ENCODE assay signal across 8 cellular contexts in genomic region chr19:45177817-45178261, GRCh38. TPM values are rescaled to one million over a fixed set of nuclear protein-coding genes. Genes with fewer than 3 reads are reported as not detected.
DNase-seq lines count a peak whose midpoint lies in the region; ATAC-seq and TF ChIP-seq lines count a peak whose summit lies in the region.

Gene TRAPPC6A (minus strand): TSS chr19:45178237. CDS start chr19:45178218, 19 bp downstream.

- no peaks in the 10 kb centered on the region for H3K27me3 Mint-ChIP-seq in MCF 10A (ENCODE audit: insufficient read depth, unreplicated experiment)

- CTCF ChIA-PET in MCF 10A (lab: Yijun Ruan, JAX), result interaction anchor here (0.6 to 1.7 kb wide), 8 partner anchors 13 to 348 kb away, joined by 3 to 6 read pairs (median 4); partner anchors contain the start of gene PPP1R37

- intact Hi-C loops in MCF 10A (cut with micrococcal nuclease), result loop anchor here (5.0 kb wide), 1 partner anchor 86 kb away; the partner anchor contains the start of gene PPP1R37

- BruUV-seq in MCF 10A (replicated peaks; lab: Mats Ljungman, UMichigan), result TSS peak; percentile 93

- no peaks in the 10 kb centered on the region for H3K9me3 Mint-ChIP-seq in MCF 10A (ENCODE audit: unreplicated experiment)

- H3K27ac Mint-ChIP-seq in MCF 10A (ENCODE audit: low read depth, unreplicated experiment), result peak within 1 kb of the TSS; percentile 96

- no peak for TF ChIP-seq CTCF in MCF 10A (IDR thresholded peaks at IDR 0.05; ENCODE audit: unreplicated experiment)

- peak within 1 kb of the TSS; percentile 87 for H3K4me3 Mint-ChIP-seq in MCF 10A (ENCODE audit: unreplicated experiment)

- H3K27me3 ChIP-seq in layer of hippocampus (ENCODE audit: control insufficient read depth, insufficient read depth, low read length), result no peaks in the 10 kb centered on the region

- H3K4me1 Mint-ChIP-seq in MCF 10A (ENCODE audit: insufficient read depth, unreplicated experiment), result peaks cover 25% of the 10 kb centered on the region

- peak; percentile 2 for ATAC-seq in GM21737 (IDR thresholded peaks at IDR 0.05; ENCODE audit: unreplicated experiment)
- no peak for ATAC-seq in GM21360 (IDR thresholded peaks at IDR 0.05; ENCODE audit: unreplicated experiment)

- DNase-seq in DMS53 (lab: John Stamatoyannopoulos, UW) (peak; percentile 81), NCI-H226 (peak; percentile 59), MCF 10A (ENCODE audit: unreplicated experiment) (peak; percentile 54), substantia nigra (lab: John Stamatoyannopoulos, UW) (no peak), iPS-NIHi7 (ENCODE audit: extremely low spot score) (no peak)

- POLR2A ChIA-PET in MCF 10A (lab: Yijun Ruan, JAX), result interaction anchor here (0.5 to 3.1 kb wide), 32 partner anchors 9 to 289 kb away, joined by 3 to 61 read pairs (median 5); partner anchors contain the start of genes CLASRP, CLPTM1, GEMIN7 and NKPD1

- H3K36me3 Mint-ChIP-seq in MCF 10A (ENCODE audit: insufficient read depth, unreplicated experiment), result peaks cover 4% of the 10 kb centered on the region

- H3K27ac ChIP-seq in layer of hippocampus (ENCODE audit: low read depth, low read length), result peak within 1 kb of the TSS; percentile 79
- H3K27ac ChIP-seq in substantia nigra (ENCODE audit: low read depth, low read length, poor library complexity, severe bottlenecking), result peak within 1 kb of the TSS; percentile 76

RNA-seq across cellular contexts. Expression of gene TRAPPC6A, which starts in this region (rescaled TPM):
- total RNA-seq in MCF 10A (2022), result 14.4 and 16.1 TPM in 2 replicates

Comparison
In these comparisons a context has a peak if more than half of its experiments do, and no peak if none do; other contexts are left out.
1. DNase-seq: peak in DMS53 (single experiment), NCI-H226 (single experiment) and MCF 10A (single experiment); none in substantia nigra (0 of 49) and iPS-NIHi7 (single experiment).